22 cellular contexts compared by ENCODE assay signal in genomic region chr1:10765304-10765703, GRCh38. TPM values are rescaled to one million over a fixed set of nuclear protein-coding genes. Genes with fewer than 3 reads are reported as not detected.
DNase-seq lines count a peak whose midpoint lies in the region; TF ChIP-seq lines count a peak whose summit lies in the region.
"Had no signal": no experiment of that assay in that cellular context is flagged by ENCODE, and none has a peak within 500 bp of the region (broad histone marks: within the 10 kb centered on the region; RNA-seq: fewer than 3 reads in every experiment).

No MANE protein-coding gene starts in this region.

- H3K9me3 ChIP-seq in esophagus (ENCODE audit: control insufficient read depth in 2 of 2, insufficient read depth in 1 of 2, low read depth in 1 of 2, low read length in 1 of 2) = no peaks in the 10 kb centered on the region
- H3K9me3 ChIP-seq in mucosa of rectum (ENCODE audit: control insufficient read depth in 2 of 2, low read length in 2 of 2) = no peaks in the 10 kb centered on the region
- no peaks in the 10 kb centered on the region for H3K9me3 ChIP-seq in suprapubic skin
- H3K9me3 ChIP-seq in effector memory CD4-positive, alpha-beta T cell (ENCODE audit: control insufficient read depth, low read length) = no peaks in the 10 kb centered on the region
- H3K9me3 ChIP-seq: esophagus muscularis mucosa, pancreas had no signal

- no peak overlapping the region for H3K4me3 ChIP-seq in esophagus (ENCODE audit: low read depth in 1 of 2, low read length in 2 of 2)
- peak overlapping the region in 1 of 2 donors; percentile 37 for H3K4me3 ChIP-seq in mucosa of rectum (ENCODE audit: low read length in 2 of 2)
- peak overlapping the region; percentile 17 for H3K4me3 ChIP-seq in suprapubic skin
- H3K4me3 ChIP-seq in effector memory CD4-positive, alpha-beta T cell (ENCODE audit: insufficient read depth, low read depth, low read length, poor library complexity, severe bottlenecking) = no peak overlapping the region
- H3K4me3 ChIP-seq: esophagus muscularis mucosa, pancreas had no signal

- H3K4me3 Mint-ChIP-seq in activated CD4-positive, alpha-beta memory T cell treated with anti-CD3 and anti-CD28 coated beads, Interleukin-2, amount 10 ng/mL, durations not matched to agents 7 days and 5 days = no peak overlapping the region
- H3K4me3 Mint-ChIP-seq: activated naive CD4-positive, alpha-beta T cell treated with anti-CD3 and anti-CD28 coated beads, Interleukin-2, amount 50 U/mL, for 24 hours; activated T-helper 1 cell treated with anti-CD3 and anti-CD28 coated beads, Interleukin-12 subunit alpha, Interleukin-12 subunit beta, Interleukin-2, Interleukin-4 antibody, amounts not matched to agents 30 ng/mL and 10 ng/mL and 1 ng/mL, durations not matched to agents 14 hours and 24 hours and 36 hours; CD8-positive, alpha-beta T cell; naive thymus-derived CD8-positive, alpha-beta T cell; T-cell had no signal

- 42 to 54% methylated on average over 15 of the region's 15 CpGs for WGBS in esophagus, 2 donors
- 47% methylated on average over 14 of the region's 15 CpGs for WGBS in suprapubic skin

- peaks cover 0 to 4% of the 10 kb centered on the region in 2 donors for H3K36me3 ChIP-seq in esophagus (ENCODE audit: control insufficient read depth in 2 of 2, insufficient read depth in 2 of 2, low read length in 1 of 2)
- peaks cover 0 to 2% of the 10 kb centered on the region in 2 donors for H3K36me3 ChIP-seq in mucosa of rectum (ENCODE audit: control insufficient read depth in 2 of 2, insufficient read depth in 2 of 2, low read length in 2 of 2)
- no peaks in the 10 kb centered on the region for H3K36me3 ChIP-seq in suprapubic skin
- no peaks in the 10 kb centered on the region for H3K36me3 ChIP-seq in effector memory CD4-positive, alpha-beta T cell (ENCODE audit: control insufficient read depth, insufficient read depth, low read length)
- H3K36me3 ChIP-seq: pancreas had no signal

- no peaks in the 10 kb centered on the region for H3K27me3 ChIP-seq in esophagus (ENCODE audit: control insufficient read depth in 1 of 2, insufficient read depth in 2 of 2, low read length in 2 of 2)
- H3K27me3 ChIP-seq in mucosa of rectum (ENCODE audit: control insufficient read depth in 2 of 2, insufficient read depth in 2 of 2, low read length in 2 of 2) = no peaks in the 10 kb centered on the region
- H3K27me3 ChIP-seq in suprapubic skin = no peaks in the 10 kb centered on the region
- no peaks in the 10 kb centered on the region for H3K27me3 ChIP-seq in effector memory CD4-positive, alpha-beta T cell (replicated peaks; ENCODE audit: control insufficient read depth, insufficient read depth, low read length, poor library complexity, severe bottlenecking)
- H3K27me3 ChIP-seq: esophagus muscularis mucosa, pancreas had no signal

- CTCF ChIA-PET in RWPE1 (lab: Yijun Ruan, JAX) = interaction anchor here (0.5 to 0.6 kb wide), 2 partner anchors 418 to 1222 kb away, joined by 3 to 4 read pairs; no protein-coding TSS in a partner anchor
- CTCF ChIA-PET in activated CD4-positive, alpha-beta memory T cell treated with anti-CD3 and anti-CD28 coated beads, Interleukin-2, amount 10 ng/mL, durations not matched to agents 7 days and 5 days (lab: Charles Lee) = no interaction called here

- H3K27ac Mint-ChIP-seq in activated CD4-positive, alpha-beta memory T cell treated with anti-CD3 and anti-CD28 coated beads, Interleukin-2, amount 10 ng/mL, durations not matched to agents 7 days and 5 days = no peak overlapping the region
- H3K27ac Mint-ChIP-seq: activated naive CD4-positive, alpha-beta T cell treated with anti-CD3 and anti-CD28 coated beads, Interleukin-2, amount 50 U/mL, for 24 hours; activated T-helper 1 cell treated with anti-CD3 and anti-CD28 coated beads, Interleukin-12 subunit alpha, Interleukin-12 subunit beta, Interleukin-2, Interleukin-4 antibody, amounts not matched to agents 30 ng/mL and 10 ng/mL and 1 ng/mL, durations not matched to agents 14 hours and 24 hours and 36 hours; CD8-positive, alpha-beta T cell; naive thymus-derived CD8-positive, alpha-beta T cell; T-cell had no signal

- DNase-seq in RWPE1 (ENCODE audit: low spot score) = no peak
- no peak for DNase-seq in suprapubic skin (ENCODE audit: low spot score in 2 of 2)
- DNase-seq in effector memory CD4-positive, alpha-beta T cell = no peak
- no peak for DNase-seq in activated CD4-positive, alpha-beta memory T cell treated with anti-CD3 and anti-CD28 coated beads, Interleukin-2, amount 10 ng/mL, durations not matched to agents 7 days and 5 days
- DNase-seq in DMS 273 treated with DMSO at 0.1 percent for 48 hours (lab: John Stamatoyannopoulos, UW) = no peak
- DNase-seq: aorta; CD8-positive, alpha-beta T cell; GF-D8; Karpas-422; kidney glomerular epithelial cell; mesenchymal stem cell; naive thymus-derived CD8-positive, alpha-beta T cell; NCI-H1930; NCI-H226; SHP77 treated with DMSO at 0.1 percent for 48 hours; T-cell had no signal

- no peak for TF ChIP-seq EP300 in suprapubic skin (IDR thresholded peaks at IDR 0.05)

- H3K4me1 Mint-ChIP-seq in activated CD4-positive, alpha-beta memory T cell treated with anti-CD3 and anti-CD28 coated beads, Interleukin-2, amount 10 ng/mL, durations not matched to agents 7 days and 5 days = no peaks in the 10 kb centered on the region
- H3K4me1 Mint-ChIP-seq: activated naive CD4-positive, alpha-beta T cell treated with anti-CD3 and anti-CD28 coated beads, Interleukin-2, amount 50 U/mL, for 24 hours; naive thymus-derived CD8-positive, alpha-beta T cell had no signal

- POLR2A ChIA-PET in RWPE1 (lab: Yijun Ruan, JAX; ENCODE audit: low non-redundant PET) = no interaction called here
- POLR2A ChIA-PET in activated CD4-positive, alpha-beta memory T cell treated with anti-CD3 and anti-CD28 coated beads, Interleukin-2, amount 10 ng/mL, durations not matched to agents 7 days and 5 days (lab: Charles Lee) = no interaction called here

- TF ChIP-seq POLR2A in suprapubic skin (IDR thresholded peaks at IDR 0.05) = no peak

- no peaks in the 10 kb centered on the region for H3K36me3 Mint-ChIP-seq in activated CD4-positive, alpha-beta memory T cell treated with anti-CD3 and anti-CD28 coated beads, Interleukin-2, amount 10 ng/mL, durations not matched to agents 7 days and 5 days (ENCODE audit: low read depth)
- H3K36me3 Mint-ChIP-seq: activated naive CD4-positive, alpha-beta T cell treated with anti-CD3 and anti-CD28 coated beads, Interleukin-2, amount 50 U/mL, for 24 hours; CD8-positive, alpha-beta T cell; naive thymus-derived CD8-positive, alpha-beta T cell; T-cell had no signal

- peak overlapping the region; percentile 26 to 47 for H3K9ac ChIP-seq in mucosa of rectum (ENCODE audit: low read depth in 1 of 2, low read length in 2 of 2)

- no peaks in the 10 kb centered on the region for H3K27me3 Mint-ChIP-seq in activated CD4-positive, alpha-beta memory T cell treated with anti-CD3 and anti-CD28 coated beads, Interleukin-2, amount 10 ng/mL, durations not matched to agents 7 days and 5 days
- H3K27me3 Mint-ChIP-seq: activated naive CD4-positive, alpha-beta T cell treated with anti-CD3 and anti-CD28 coated beads, Interleukin-2, amount 50 U/mL, for 24 hours had no signal

- no peak for TF ChIP-seq CTCF in RWPE1 (conservative IDR thresholded peaks at IDR 0.05; ENCODE audit: low read depth)
- TF ChIP-seq CTCF in suprapubic skin (IDR thresholded peaks at IDR 0.05) = no peak

- H3K27ac ChIP-seq in RWPE1 = peak overlapping the region; percentile 60
- peak overlapping the region; percentile 83 to 90 for H3K27ac ChIP-seq in esophagus (ENCODE audit: low read depth in 2 of 2, low read length in 1 of 2)
- H3K27ac ChIP-seq in mucosa of rectum (ENCODE audit: low read depth in 2 of 2, low read length in 2 of 2) = peak overlapping the region; percentile 74 to 87
- peak overlapping the region; percentile 90 for H3K27ac ChIP-seq in suprapubic skin
- H3K27ac ChIP-seq in effector memory CD4-positive, alpha-beta T cell (ENCODE audit: insufficient read depth, low read length, poor library complexity, severe bottlenecking) = no peak overlapping the region
- H3K27ac ChIP-seq: pancreas had no signal

- no peaks in the 10 kb centered on the region for H3K9me3 Mint-ChIP-seq in activated CD4-positive, alpha-beta memory T cell treated with anti-CD3 and anti-CD28 coated beads, Interleukin-2, amount 10 ng/mL, durations not matched to agents 7 days and 5 days
- H3K9me3 Mint-ChIP-seq: activated naive CD4-positive, alpha-beta T cell treated with anti-CD3 and anti-CD28 coated beads, Interleukin-2, amount 50 U/mL, for 24 hours; activated T-helper 1 cell treated with anti-CD3 and anti-CD28 coated beads, Interleukin-12 subunit alpha, Interleukin-12 subunit beta, Interleukin-2, Interleukin-4 antibody, amounts not matched to agents 30 ng/mL and 10 ng/mL and 1 ng/mL, durations not matched to agents 14 hours and 24 hours and 36 hours; CD8-positive, alpha-beta T cell; naive thymus-derived CD8-positive, alpha-beta T cell; T-cell had no signal

- H3K4me1 ChIP-seq in esophagus (ENCODE audit: control insufficient read depth in 2 of 2, insufficient read depth in 2 of 2, low read length in 1 of 2) (peaks cover 11 to 41% of the 10 kb centered on the region in 2 donors), mucosa of rectum (ENCODE audit: control insufficient read depth in 2 of 2, insufficient read depth in 2 of 2, low read length in 2 of 2) (peaks cover 47 to 55% of the 10 kb centered on the region in 2 donors), suprapubic skin (peaks cover 78% of the 10 kb centered on the region)
- H3K4me1 ChIP-seq in effector memory CD4-positive, alpha-beta T cell (ENCODE audit: control insufficient read depth, insufficient read depth, low read length, poor library complexity, severe bottlenecking) = no peaks in the 10 kb centered on the region

RNA-seq across cellular contexts. Expression of gene CASZ1, which starts 31.1 kb away (rescaled TPM):
- 10 to 100 TPM; 10.8 to 18.1 TPM for polyA plus RNA-seq in esophagus
- total RNA-seq in suprapubic skin = 100 to 1,000 TPM; 106 to 229 (median 160) TPM
- total RNA-seq in activated CD4-positive, alpha-beta memory T cell treated with anti-CD3 and anti-CD28 coated beads, Interleukin-2, amount 10 ng/mL, durations not matched to agents 7 days and 5 days = 1 to 10 TPM; 8.1 to 9.0 TPM

Comparison
In these comparisons a context has a peak if more than half of its experiments do, and no peak if none do; other contexts are left out.
1. RNA of gene CASZ1, which starts 31.1 kb away (total RNA-seq): 106 to 229 TPM in suprapubic skin; 8.1 to 9.0 TPM in activated CD4-positive, alpha-beta memory T cell treated with anti-CD3 and anti-CD28 coated beads, Interleukin-2, amount 10 ng/mL, durations not matched to agents 7 days and 5 days; every median in the first group is over 10 times any median in the second.